ENCODE assay signal across 1 cellular context in the genomic region with DNA sequence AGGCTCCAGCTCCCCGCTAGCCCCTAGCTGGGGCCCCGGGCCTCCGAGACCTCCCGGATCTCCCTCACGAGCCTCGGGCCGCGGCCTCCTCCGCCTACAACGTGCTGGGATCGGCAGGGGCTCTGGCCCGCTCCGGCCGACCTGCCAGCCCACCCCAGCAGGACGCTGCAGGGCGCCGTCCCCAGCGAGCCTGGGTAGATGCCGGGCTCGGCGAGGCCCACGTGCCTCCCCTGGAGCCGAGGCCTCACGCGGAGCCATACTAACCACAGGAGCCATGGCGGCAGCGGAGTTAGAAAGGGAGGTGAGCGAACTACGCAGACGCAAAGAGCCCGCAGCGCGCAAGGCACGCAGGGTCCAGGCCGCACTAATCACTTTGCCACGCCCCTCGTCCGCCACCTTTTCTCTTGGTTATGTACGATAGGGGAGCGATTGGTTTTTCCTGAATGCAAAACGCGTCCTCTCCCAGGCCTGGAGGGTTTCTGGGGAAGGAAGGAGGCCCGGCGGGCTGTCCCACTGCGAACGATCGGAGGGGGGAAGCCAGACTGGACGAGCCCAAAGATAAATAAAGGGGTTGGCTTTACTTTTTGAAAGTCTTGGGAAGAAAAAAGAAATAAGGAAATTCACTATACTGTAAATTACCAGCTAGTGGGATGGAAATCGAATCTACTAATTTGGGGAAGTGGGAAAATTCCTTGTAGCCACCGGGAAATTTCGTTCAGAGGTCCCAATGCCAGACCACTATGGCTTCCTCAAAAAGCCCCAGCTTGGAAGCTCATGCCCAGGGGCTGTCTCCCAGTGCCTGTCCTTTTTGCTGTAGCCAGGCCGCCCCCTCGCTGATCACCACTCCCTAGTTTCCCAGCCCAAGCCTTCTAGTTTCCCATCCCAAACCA.
TF ChIP-seq lines count a peak whose summit lies in the region.

A gene (minus strand): TSS at position 298 of the 890 bp plus-strand sequence. CDS start 22 bp downstream, at position 276.

TF ChIP-seq in K562, 482 proteins besides CTCF, POLR2A, EP300 and RAD21 (continued from another document and continues in another):
- TF ChIP-seq ZNF12 (CRISPR knock-in tag; IDR thresholded peaks at IDR 0.05) (no peak; the same call in 1 of the 2 replicates), CBFA2T2 (conservative IDR thresholded peaks at IDR 0.05) (no peak), MEF2D (tag; conservative IDR thresholded peaks at IDR 0.05; ENCODE audit: low read depth) (0 out of 2 replicates have a peak, but pooled peaks have one; percentile 40), ILF3 (IDR thresholded peaks at IDR 0.05; ENCODE audit: borderline replicate concordance) (no peak), RBM39 (optimal IDR thresholded peaks at IDR 0.05; ENCODE audit: low read depth, low read length) (peak; percentile 46), SAFB (IDR thresholded peaks at IDR 0.05; ENCODE audit: borderline replicate concordance, low read depth, low read length) (no peak), MYNN (IDR thresholded peaks at IDR 0.05) (peak; percentile 75; the same call in 1 of the 2 replicates), MYNN (CRISPR knock-in tag; IDR thresholded peaks at IDR 0.05) (no peak), POU5F1 (IDR thresholded peaks at IDR 0.05; ENCODE audit: borderline replicate concordance, low read depth, low read length, partially characterized antibody) (peak; percentile 18), CHD1 (IDR thresholded peaks at IDR 0.05; ENCODE audit: low read length) (peak; percentile 94), SREBF2 (CRISPR knock-in tag; IDR thresholded peaks at IDR 0.05) (no peak), PURB (CRISPR knock-in tag; IDR thresholded peaks at IDR 0.05; ENCODE audit: low read depth) (no peak), EGR1 (conservative IDR thresholded peaks at IDR 0.05) (peak; percentile 80), ARID2 (IDR thresholded peaks at IDR 0.05) (no peak), ETV1 (tag; conservative IDR thresholded peaks at IDR 0.05; ENCODE audit: low read depth) (0 out of 2 replicates have a peak, but pooled peaks have one; percentile 26), ZNF408 (CRISPR knock-in tag; IDR thresholded peaks at IDR 0.05; ENCODE audit: low read depth) (no peak), RNF2 (IDR thresholded peaks at IDR 0.05) (peak; percentile 87), BHLHE40 (IDR thresholded peaks at IDR 0.05; ENCODE audit: low read length) (peak; percentile 92), NBN (IDR thresholded peaks at IDR 0.05; ENCODE audit: low read depth) (peak; percentile 12; the same call in 1 of the 2 replicates), GTF2E2 (tag; IDR thresholded peaks at IDR 0.05) (peak; percentile 97), XRCC4 (IDR thresholded peaks at IDR 0.05; ENCODE audit: extremely low read depth, insufficient read depth, insufficient read length) (no peak), CTBP1 (IDR thresholded peaks at IDR 0.05; ENCODE audit: borderline replicate concordance) (peak; percentile 76), RBM34 (IDR thresholded peaks at IDR 0.05; ENCODE audit: borderline replicate concordance, insufficient read depth, low read length) (no peak), ZNF785 (CRISPR knock-in tag; IDR thresholded peaks at IDR 0.05) (no peak), BRD4 (IDR thresholded peaks at IDR 0.05) (peak; percentile 98), ZNF347 (CRISPR knock-in tag; IDR thresholded peaks at IDR 0.05; ENCODE audit: low read depth) (0 out of 2 replicates have a peak, but pooled peaks have one; percentile 22), NR2C1 (IDR thresholded peaks at IDR 0.05) (no peak), NR2C1 (tag; IDR thresholded peaks at IDR 0.05) (no peak; the same call in 1 of the 2 replicates), U2AF2 (optimal IDR thresholded peaks at IDR 0.05; ENCODE audit: low read depth, low read length) (no peak), TAF1 (IDR thresholded peaks at IDR 0.05; ENCODE audit: control insufficient read depth, extremely low read depth, insufficient read depth, low read length, severe bottlenecking) (peak; percentile 97), KDM5B (IDR thresholded peaks at IDR 0.05; ENCODE audit: insufficient replicate concordance, low read depth, low read length) (peak; percentile 94), CC2D1A (IDR thresholded peaks at IDR 0.05) (no peak), XRCC5 (IDR thresholded peaks at IDR 0.05; ENCODE audit: low read depth, low read length) (peak; percentile 99), POLR2AphosphoS5 (IDR thresholded peaks at IDR 0.05; ENCODE audit: control insufficient read depth, insufficient read depth, low read depth, low read length) (peak; percentile 94), HNRNPH1 (optimal IDR thresholded peaks at IDR 0.05; ENCODE audit: low read depth, low read length) (no peak), TOE1 (IDR thresholded peaks at IDR 0.05; ENCODE audit: borderline replicate concordance) (peak; percentile 98), TOE1 (CRISPR knock-in tag; IDR thresholded peaks at IDR 0.05; ENCODE audit: borderline replicate concordance, low read depth) (peak; percentile 84; the same call in 1 of the 2 replicates), SAP30 (IDR thresholded peaks at IDR 0.05; ENCODE audit: borderline replicate concordance, insufficient read depth, low read depth, low read length, poor library complexity, severe bottlenecking) (peak; percentile 83), ZNF24 (IDR thresholded peaks at IDR 0.05) (0 out of 2 replicates have a peak, but pooled peaks have one; percentile 20), POLR2G (IDR thresholded peaks at IDR 0.05; ENCODE audit: low read depth, low read length) (peak; percentile 100), ZNF76 (CRISPR knock-in tag; IDR thresholded peaks at IDR 0.05; ENCODE audit: borderline replicate concordance) (peak; percentile 91; the same call in 1 of the 2 replicates), GTF2A2 (tag; IDR thresholded peaks at IDR 0.05) (no peak), ZNF212 (CRISPR knock-in tag; IDR thresholded peaks at IDR 0.05) (no peak), ASH1L (IDR thresholded peaks at IDR 0.05; ENCODE audit: borderline replicate concordance, low read depth, partially characterized antibody) (peak; percentile 74), NFIX (CRISPR knock-in tag; IDR thresholded peaks at IDR 0.05; ENCODE audit: low read depth) (no peak), ZNF263 (CRISPR knock-in tag; IDR thresholded peaks at IDR 0.05; ENCODE audit: borderline replicate concordance) (peak; percentile 55), SIRT6 (IDR thresholded peaks at IDR 0.05; ENCODE audit: low read depth, low read length) (no peak), SAFB2 (IDR thresholded peaks at IDR 0.05; ENCODE audit: borderline replicate concordance, low read depth, low read length, severe bottlenecking) (no peak), CHD4 (IDR thresholded peaks at IDR 0.05; ENCODE audit: insufficient read depth, insufficient replicate concordance, low read depth, low read length, poor library complexity, severe bottlenecking) (no peak)
- TF ChIP-seq, protein P1, sequence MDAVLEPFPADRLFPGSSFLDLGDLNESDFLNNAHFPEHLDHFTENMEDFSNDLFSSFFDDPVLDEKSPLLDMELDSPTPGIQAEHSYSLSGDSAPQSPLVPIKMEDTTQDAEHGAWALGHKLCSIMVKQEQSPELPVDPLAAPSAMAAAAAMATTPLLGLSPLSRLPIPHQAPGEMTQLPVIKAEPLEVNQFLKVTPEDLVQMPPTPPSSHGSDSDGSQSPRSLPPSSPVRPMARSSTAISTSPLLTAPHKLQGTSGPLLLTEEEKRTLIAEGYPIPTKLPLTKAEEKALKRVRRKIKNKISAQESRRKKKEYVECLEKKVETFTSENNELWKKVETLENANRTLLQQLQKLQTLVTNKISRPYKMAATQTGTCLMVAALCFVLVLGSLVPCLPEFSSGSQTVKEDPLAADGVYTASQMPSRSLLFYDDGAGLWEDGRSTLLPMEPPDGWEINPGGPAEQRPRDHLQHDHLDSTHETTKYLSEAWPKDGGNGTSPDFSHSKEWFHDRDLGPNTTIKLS (IDR thresholded peaks at IDR 0.05; ENCODE audit: borderline replicate concordance, low read depth) = peak; percentile 78
- TF ChIP-seq, protein P2, sequence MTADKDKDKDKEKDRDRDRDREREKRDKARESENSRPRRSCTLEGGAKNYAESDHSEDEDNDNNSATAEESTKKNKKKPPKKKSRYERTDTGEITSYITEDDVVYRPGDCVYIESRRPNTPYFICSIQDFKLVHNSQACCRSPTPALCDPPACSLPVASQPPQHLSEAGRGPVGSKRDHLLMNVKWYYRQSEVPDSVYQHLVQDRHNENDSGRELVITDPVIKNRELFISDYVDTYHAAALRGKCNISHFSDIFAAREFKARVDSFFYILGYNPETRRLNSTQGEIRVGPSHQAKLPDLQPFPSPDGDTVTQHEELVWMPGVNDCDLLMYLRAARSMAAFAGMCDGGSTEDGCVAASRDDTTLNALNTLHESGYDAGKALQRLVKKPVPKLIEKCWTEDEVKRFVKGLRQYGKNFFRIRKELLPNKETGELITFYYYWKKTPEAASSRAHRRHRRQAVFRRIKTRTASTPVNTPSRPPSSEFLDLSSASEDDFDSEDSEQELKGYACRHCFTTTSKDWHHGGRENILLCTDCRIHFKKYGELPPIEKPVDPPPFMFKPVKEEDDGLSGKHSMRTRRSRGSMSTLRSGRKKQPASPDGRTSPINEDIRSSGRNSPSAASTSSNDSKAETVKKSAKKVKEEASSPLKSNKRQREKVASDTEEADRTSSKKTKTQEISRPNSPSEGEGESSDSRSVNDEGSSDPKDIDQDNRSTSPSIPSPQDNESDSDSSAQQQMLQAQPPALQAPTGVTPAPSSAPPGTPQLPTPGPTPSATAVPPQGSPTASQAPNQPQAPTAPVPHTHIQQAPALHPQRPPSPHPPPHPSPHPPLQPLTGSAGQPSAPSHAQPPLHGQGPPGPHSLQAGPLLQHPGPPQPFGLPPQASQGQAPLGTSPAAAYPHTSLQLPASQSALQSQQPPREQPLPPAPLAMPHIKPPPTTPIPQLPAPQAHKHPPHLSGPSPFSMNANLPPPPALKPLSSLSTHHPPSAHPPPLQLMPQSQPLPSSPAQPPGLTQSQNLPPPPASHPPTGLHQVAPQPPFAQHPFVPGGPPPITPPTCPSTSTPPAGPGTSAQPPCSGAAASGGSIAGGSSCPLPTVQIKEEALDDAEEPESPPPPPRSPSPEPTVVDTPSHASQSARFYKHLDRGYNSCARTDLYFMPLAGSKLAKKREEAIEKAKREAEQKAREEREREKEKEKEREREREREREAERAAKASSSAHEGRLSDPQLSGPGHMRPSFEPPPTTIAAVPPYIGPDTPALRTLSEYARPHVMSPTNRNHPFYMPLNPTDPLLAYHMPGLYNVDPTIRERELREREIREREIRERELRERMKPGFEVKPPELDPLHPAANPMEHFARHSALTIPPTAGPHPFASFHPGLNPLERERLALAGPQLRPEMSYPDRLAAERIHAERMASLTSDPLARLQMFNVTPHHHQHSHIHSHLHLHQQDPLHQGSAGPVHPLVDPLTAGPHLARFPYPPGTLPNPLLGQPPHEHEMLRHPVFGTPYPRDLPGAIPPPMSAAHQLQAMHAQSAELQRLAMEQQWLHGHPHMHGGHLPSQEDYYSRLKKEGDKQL (CRISPR knock-in tag; IDR thresholded peaks at IDR 0.05; ENCODE audit: borderline replicate concordance) = no peak
- TF ChIP-seq, protein P3, sequence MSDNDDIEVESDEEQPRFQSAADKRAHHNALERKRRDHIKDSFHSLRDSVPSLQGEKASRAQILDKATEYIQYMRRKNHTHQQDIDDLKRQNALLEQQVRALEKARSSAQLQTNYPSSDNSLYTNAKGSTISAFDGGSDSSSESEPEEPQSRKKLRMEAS (CRISPR knock-in tag; IDR thresholded peaks at IDR 0.05) = peak; percentile 97
- TF ChIP-seq, protein P4, sequence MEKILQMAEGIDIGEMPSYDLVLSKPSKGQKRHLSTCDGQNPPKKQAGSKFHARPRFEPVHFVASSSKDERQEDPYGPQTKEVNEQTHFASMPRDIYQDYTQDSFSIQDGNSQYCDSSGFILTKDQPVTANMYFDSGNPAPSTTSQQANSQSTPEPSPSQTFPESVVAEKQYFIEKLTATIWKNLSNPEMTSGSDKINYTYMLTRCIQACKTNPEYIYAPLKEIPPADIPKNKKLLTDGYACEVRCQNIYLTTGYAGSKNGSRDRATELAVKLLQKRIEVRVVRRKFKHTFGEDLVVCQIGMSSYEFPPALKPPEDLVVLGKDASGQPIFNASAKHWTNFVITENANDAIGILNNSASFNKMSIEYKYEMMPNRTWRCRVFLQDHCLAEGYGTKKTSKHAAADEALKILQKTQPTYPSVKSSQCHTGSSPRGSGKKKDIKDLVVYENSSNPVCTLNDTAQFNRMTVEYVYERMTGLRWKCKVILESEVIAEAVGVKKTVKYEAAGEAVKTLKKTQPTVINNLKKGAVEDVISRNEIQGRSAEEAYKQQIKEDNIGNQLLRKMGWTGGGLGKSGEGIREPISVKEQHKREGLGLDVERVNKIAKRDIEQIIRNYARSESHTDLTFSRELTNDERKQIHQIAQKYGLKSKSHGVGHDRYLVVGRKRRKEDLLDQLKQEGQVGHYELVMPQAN (IDR thresholded peaks at IDR 0.05; ENCODE audit: borderline replicate concordance) = peak; percentile 95
- TF ChIP-seq, protein P5, sequence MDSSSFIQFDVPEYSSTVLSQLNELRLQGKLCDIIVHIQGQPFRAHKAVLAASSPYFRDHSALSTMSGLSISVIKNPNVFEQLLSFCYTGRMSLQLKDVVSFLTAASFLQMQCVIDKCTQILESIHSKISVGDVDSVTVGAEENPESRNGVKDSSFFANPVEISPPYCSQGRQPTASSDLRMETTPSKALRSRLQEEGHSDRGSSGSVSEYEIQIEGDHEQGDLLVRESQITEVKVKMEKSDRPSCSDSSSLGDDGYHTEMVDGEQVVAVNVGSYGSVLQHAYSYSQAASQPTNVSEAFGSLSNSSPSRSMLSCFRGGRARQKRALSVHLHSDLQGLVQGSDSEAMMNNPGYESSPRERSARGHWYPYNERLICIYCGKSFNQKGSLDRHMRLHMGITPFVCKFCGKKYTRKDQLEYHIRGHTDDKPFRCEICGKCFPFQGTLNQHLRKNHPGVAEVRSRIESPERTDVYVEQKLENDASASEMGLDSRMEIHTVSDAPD (CRISPR knock-in tag; IDR thresholded peaks at IDR 0.05) = no peak
- TF ChIP-seq, protein P6, sequence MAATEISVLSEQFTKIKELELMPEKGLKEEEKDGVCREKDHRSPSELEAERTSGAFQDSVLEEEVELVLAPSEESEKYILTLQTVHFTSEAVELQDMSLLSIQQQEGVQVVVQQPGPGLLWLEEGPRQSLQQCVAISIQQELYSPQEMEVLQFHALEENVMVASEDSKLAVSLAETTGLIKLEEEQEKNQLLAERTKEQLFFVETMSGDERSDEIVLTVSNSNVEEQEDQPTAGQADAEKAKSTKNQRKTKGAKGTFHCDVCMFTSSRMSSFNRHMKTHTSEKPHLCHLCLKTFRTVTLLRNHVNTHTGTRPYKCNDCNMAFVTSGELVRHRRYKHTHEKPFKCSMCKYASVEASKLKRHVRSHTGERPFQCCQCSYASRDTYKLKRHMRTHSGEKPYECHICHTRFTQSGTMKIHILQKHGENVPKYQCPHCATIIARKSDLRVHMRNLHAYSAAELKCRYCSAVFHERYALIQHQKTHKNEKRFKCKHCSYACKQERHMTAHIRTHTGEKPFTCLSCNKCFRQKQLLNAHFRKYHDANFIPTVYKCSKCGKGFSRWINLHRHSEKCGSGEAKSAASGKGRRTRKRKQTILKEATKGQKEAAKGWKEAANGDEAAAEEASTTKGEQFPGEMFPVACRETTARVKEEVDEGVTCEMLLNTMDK (IDR thresholded peaks at IDR 0.05; ENCODE audit: borderline replicate concordance, insufficient read depth, low read depth, low read length, poor library complexity, severe bottlenecking) = no peak
- TF ChIP-seq, protein P7, sequence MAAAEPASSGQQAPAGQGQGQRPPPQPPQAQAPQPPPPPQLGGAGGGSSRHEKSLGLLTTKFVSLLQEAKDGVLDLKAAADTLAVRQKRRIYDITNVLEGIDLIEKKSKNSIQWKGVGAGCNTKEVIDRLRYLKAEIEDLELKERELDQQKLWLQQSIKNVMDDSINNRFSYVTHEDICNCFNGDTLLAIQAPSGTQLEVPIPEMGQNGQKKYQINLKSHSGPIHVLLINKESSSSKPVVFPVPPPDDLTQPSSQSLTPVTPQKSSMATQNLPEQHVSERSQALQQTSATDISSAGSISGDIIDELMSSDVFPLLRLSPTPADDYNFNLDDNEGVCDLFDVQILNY (CRISPR knock-in tag; IDR thresholded peaks at IDR 0.05) = peak; percentile 85; the same call in 1 of the 2 replicates
